Comparison of ENCODE assay signal across 33 cellular contexts in the genomic region with DNA sequence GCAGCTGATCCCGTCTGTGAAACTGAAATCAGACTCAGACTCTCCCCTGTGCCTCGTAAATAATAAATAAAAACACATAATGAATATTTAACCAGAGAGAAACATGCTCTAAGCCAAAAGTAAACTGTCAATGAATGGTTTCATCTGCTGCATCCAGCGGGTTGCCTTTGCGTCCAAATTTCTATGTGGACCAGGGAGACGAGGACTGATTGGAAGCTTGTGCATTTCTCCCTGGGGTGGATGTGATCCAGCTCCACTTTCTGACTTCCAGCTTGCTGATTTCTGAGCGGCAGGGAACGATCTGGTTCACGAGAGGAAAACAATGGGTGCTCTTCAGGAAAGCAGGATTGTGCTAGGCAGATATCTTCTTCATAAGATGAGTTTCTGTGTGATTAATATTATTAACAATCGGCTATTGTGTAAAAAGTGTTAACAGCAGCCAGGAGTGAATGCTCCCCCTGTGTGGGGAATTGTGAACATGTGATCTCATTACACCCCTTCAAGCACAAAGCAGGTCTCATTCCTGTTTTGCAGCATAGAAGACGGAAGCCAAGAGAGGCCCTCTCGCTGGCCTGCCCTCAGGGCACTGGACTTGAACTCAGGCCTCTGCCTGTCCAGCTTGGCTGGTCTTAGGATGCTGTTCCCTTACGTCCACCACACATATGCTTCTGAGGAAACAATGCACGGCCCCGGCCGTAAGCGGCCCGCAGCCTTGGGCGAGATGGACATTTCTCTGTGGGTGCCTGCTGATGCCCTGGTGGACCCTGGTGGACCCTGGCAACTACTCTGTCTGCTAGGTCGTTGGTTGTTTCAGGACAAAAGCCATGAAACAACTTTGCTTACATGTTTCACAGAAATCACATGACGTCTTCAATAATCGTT.
DNase-seq lines count a peak whose midpoint lies in the region; ATAC-seq, FAIRE-seq and TF ChIP-seq lines count a peak whose summit lies in the region.
"Had no signal": no experiment of that assay in that cellular context is flagged by ENCODE, and none has a peak within 500 bp of the region (broad histone marks: within the 10 kb centered on the region; RNA-seq: fewer than 3 reads in every experiment).

No MANE protein-coding gene starts in this region.

- no peaks in the 10 kb centered on the region for H3K9me2 ChIP-seq in GM23338 (ENCODE audit: insufficient read depth)

- ATAC-seq in GM23338 (no peak), GM18517 (IDR thresholded peaks at IDR 0.05; ENCODE audit: unreplicated experiment) (no peak)
- ATAC-seq: CD8-positive, alpha-beta T cell; GM12878; HCT116; left lung; stimulated activated naive CD8-positive, alpha-beta T cell treated with anti-CD3 and anti-CD28 coated beads, Interleukin-15, Interleukin-2, amounts not matched to agents 100 U/mL and 50 U/mL, for 24 hours had no signal

- H3K4me1 Mint-ChIP-seq in GM23338 = no peaks in the 10 kb centered on the region
- H3K4me1 Mint-ChIP-seq: activated B cell treated with CpG ODN at 0.5 μM for 24 hours; activated CD4-positive, alpha-beta T cell treated with anti-CD3 and anti-CD28 coated beads, Interleukin-2, amount 10 ng/mL, durations not matched to agents 7 days and 5 days; activated naive CD8-positive, alpha-beta T cell treated with anti-CD3 and anti-CD28 coated beads for 36 hours had no signal

- H3K23ac ChIP-seq in mesenchymal stem cell (ENCODE audit: low read length in 2 of 2) = no peak overlapping the region

- peak overlapping the region; percentile 21; the same call in 1 of the 2 replicates for H3K27ac Mint-ChIP-seq in GM23338
- H3K27ac Mint-ChIP-seq: activated B cell treated with CpG ODN at 0.5 μM for 24 hours; activated CD4-positive, alpha-beta T cell treated with anti-CD3 and anti-CD28 coated beads, Interleukin-2, amount 10 ng/mL, durations not matched to agents 7 days and 5 days; activated naive CD8-positive, alpha-beta T cell treated with anti-CD3 and anti-CD28 coated beads for 36 hours; activated T-cell treated with anti-CD3 and anti-CD28 coated beads, Interleukin-2, amount 50 U/mL, for 24 hours; CD8-positive, alpha-beta T cell had no signal

- H3K4me1 ChIP-seq in GM23338 (ENCODE audit: insufficient read depth) (no peaks in the 10 kb centered on the region), sigmoid colon (no peaks in the 10 kb centered on the region), small intestine (ENCODE audit: control insufficient read depth in 2 of 2, insufficient read depth in 1 of 2, low read depth in 1 of 2, low read length in 1 of 2) (no peaks in the 10 kb centered on the region), mesenchymal stem cell (ENCODE audit: control insufficient read depth, insufficient read depth, low read depth, low read length) (no peaks in the 10 kb centered on the region)
- H3K4me1 ChIP-seq: BE2C, left lung had no signal

- no peak for DNase-seq in GM23338 (ENCODE audit: low spot score)
- peak; percentile 56 for DNase-seq in coronary artery (ENCODE audit: low spot score)
- peak; percentile 77 for DNase-seq in mesenteric fat pad (ENCODE audit: low spot score)
- peak; percentile 24 for DNase-seq in sigmoid colon
- DNase-seq in small intestine = no peak
- no peak for DNase-seq in putamen (ENCODE audit: low spot score)
- DNase-seq in mesenchymal stem cell = no peak
- DNase-seq: activated B cell treated with CpG ODN at 0.5 μM for 24 hours; activated CD4-positive, alpha-beta T cell treated with anti-CD3 and anti-CD28 coated beads, Interleukin-2, amount 10 ng/mL, durations not matched to agents 7 days and 5 days; activated effector memory CD4-positive, alpha-beta T cell treated with anti-CD3 and anti-CD28 coated beads, Interleukin-2, amount 50 U/mL, for 16 hours; activated naive CD8-positive, alpha-beta T cell treated with anti-CD3 and anti-CD28 coated beads for 36 hours; activated T-cell treated with anti-CD3 and anti-CD28 coated beads, Interleukin-2, amount 50 U/mL, for 24 hours; BE2C; CD8-positive, alpha-beta T cell; DMS 273 treated with DMSO at 0.1 percent for 48 hours; effector CD4-positive, alpha-beta T cell; EL; IMR-90; left lung; NCI-H146; NCI-H446 treated with DMSO at 0.1 percent for 48 hours; nucleus accumbens; stimulated activated CD4-positive, alpha-beta T cell treated with anti-CD3 and anti-CD28 coated beads, Interleukin-2, amount 100 ng/mL, for 24 hours; stimulated activated naive CD8-positive, alpha-beta T cell treated with anti-CD3 and anti-CD28 coated beads, Interleukin-15, Interleukin-2, amounts not matched to agents 100 U/mL and 50 U/mL, for 24 hours had no signal

- no peak for TF ChIP-seq EP300 in sigmoid colon (IDR thresholded peaks at IDR 0.05)

- intact Hi-C loops in sigmoid colon (cut with DNase I) = no loop called here

- H3K27me3 ChIP-seq in GM23338 (ENCODE audit: insufficient read depth) = no peaks in the 10 kb centered on the region
- H3K27me3 ChIP-seq in sigmoid colon = peaks cover 0 to 12% (median 7%) of the 10 kb centered on the region in 3 donors
- no peaks in the 10 kb centered on the region for H3K27me3 ChIP-seq in small intestine (ENCODE audit: control insufficient read depth in 2 of 2, insufficient read depth in 2 of 2, low read length in 2 of 2)
- H3K27me3 ChIP-seq in mesenchymal stem cell (ENCODE audit: control insufficient read depth in 1 of 2, insufficient read depth in 1 of 2, low read length in 2 of 2) = no peaks in the 10 kb centered on the region
- H3K27me3 ChIP-seq: BE2C, cardiac muscle cell, vagina had no signal

- H3K4me2 ChIP-seq in GM23338 = no peak overlapping the region
- H3K4me2 ChIP-seq in mesenchymal stem cell (ENCODE audit: low read length, poor library complexity, severe bottlenecking) = no peak overlapping the region

- H3K14ac ChIP-seq in mesenchymal stem cell (ENCODE audit: low read length in 2 of 2) = no peak overlapping the region

- H3K4me3 ChIP-seq in GM23338 (no peak overlapping the region), coronary artery (no peak overlapping the region), sigmoid colon (no peak overlapping the region), small intestine (ENCODE audit: low read depth in 1 of 2, low read length in 2 of 2) (no peak overlapping the region), mesenchymal stem cell (ENCODE audit: insufficient read depth in 1 of 2, low read depth in 1 of 2, low read length in 2 of 2) (no peak overlapping the region)
- H3K4me3 ChIP-seq: cardiac muscle cell, GM12878, left lung, SK-N-MC, thoracic aorta, vagina had no signal

- H3K79me1 ChIP-seq in mesenchymal stem cell (replicated peaks; ENCODE audit: low read length, poor library complexity, severe bottlenecking) = no peaks in the 10 kb centered on the region

- H3K9ac ChIP-seq in mesenchymal stem cell (ENCODE audit: low read length) = no peak overlapping the region

- no peak overlapping the region for H2BK120ac ChIP-seq in mesenchymal stem cell (ENCODE audit: low read depth, low read length)

- H3K9me3 ChIP-seq in sigmoid colon (no peaks in the 10 kb centered on the region), small intestine (ENCODE audit: control insufficient read depth, low read depth) (no peaks in the 10 kb centered on the region), mesenchymal stem cell (ENCODE audit: control insufficient read depth, low read length) (no peaks in the 10 kb centered on the region)
- H3K9me3 ChIP-seq: BE2C, thoracic aorta, vagina had no signal

- no peak overlapping the region for H3K4ac ChIP-seq in mesenchymal stem cell (ENCODE audit: low read depth in 1 of 2, low read length in 2 of 2)

- peaks cover 19% of the 10 kb centered on the region for H3K36me3 Mint-ChIP-seq in GM23338 (ENCODE audit: low read depth)
- H3K36me3 Mint-ChIP-seq: activated naive CD8-positive, alpha-beta T cell treated with anti-CD3 and anti-CD28 coated beads for 36 hours; CD8-positive, alpha-beta T cell had no signal

- H3K4me3 Mint-ChIP-seq in GM23338 = no peak overlapping the region
- H3K4me3 Mint-ChIP-seq: activated B cell treated with CpG ODN at 0.5 μM for 24 hours; activated CD4-positive, alpha-beta T cell treated with anti-CD3 and anti-CD28 coated beads, Interleukin-2, amount 10 ng/mL, durations not matched to agents 7 days and 5 days; activated naive CD8-positive, alpha-beta T cell treated with anti-CD3 and anti-CD28 coated beads for 36 hours; activated T-cell treated with anti-CD3 and anti-CD28 coated beads, Interleukin-2, amount 50 U/mL, for 24 hours; CD8-positive, alpha-beta T cell had no signal

- H3K36me3 ChIP-seq in GM23338 (ENCODE audit: insufficient read depth) = no peaks in the 10 kb centered on the region
- H3K36me3 ChIP-seq in sigmoid colon = no peaks in the 10 kb centered on the region
- H3K36me3 ChIP-seq in small intestine (ENCODE audit: control insufficient read depth in 2 of 2, insufficient read depth in 2 of 2, low read length in 2 of 2) = no peaks in the 10 kb centered on the region
- peaks cover 0 to 2% of the 10 kb centered on the region in 2 experiments for H3K36me3 ChIP-seq in mesenchymal stem cell (ENCODE audit: control insufficient read depth in 1 of 2, insufficient read depth in 2 of 2, low read depth in 1 of 2, low read length in 2 of 2)
- H3K36me3 ChIP-seq: BE2C, cardiac muscle cell, left lung, thoracic aorta, vagina had no signal

- no peaks in the 10 kb centered on the region for H4K20me1 ChIP-seq in GM23338 (replicated peaks; ENCODE audit: insufficient read depth)

- H3K9me3 Mint-ChIP-seq in GM23338 = peaks cover 96% of the 10 kb centered on the region
- H3K9me3 Mint-ChIP-seq: activated CD4-positive, alpha-beta T cell treated with anti-CD3 and anti-CD28 coated beads, Interleukin-2, amount 10 ng/mL, durations not matched to agents 7 days and 5 days; activated T-cell treated with anti-CD3 and anti-CD28 coated beads, Interleukin-2, amount 50 U/mL, for 24 hours; CD8-positive, alpha-beta T cell had no signal

- 57 to 65% methylated on average over 21 of the region's 21 CpGs for WGBS in sigmoid colon, 2 donors
- 14 to 52% (median 33%) methylated on average over 21 of the region's 21 CpGs for WGBS in small intestine, 3 donors
- WGBS in mesenchymal stem cell = 78% methylated on average over 21 of the region's 21 CpGs

- H2BK5ac ChIP-seq in mesenchymal stem cell (ENCODE audit: low read depth, low read length, poor library complexity, severe bottlenecking) = no peak overlapping the region

- FAIRE-seq in small intestine (lab: Jason Lieb, UNC) = no peak
- FAIRE-seq: colon, GM12878 had no signal

- no peak overlapping the region for H2AK5ac ChIP-seq in mesenchymal stem cell (ENCODE audit: low read length, severe bottlenecking)

- TF ChIP-seq POLR2A in sigmoid colon (IDR thresholded peaks at IDR 0.05) = no peak

- H4K91ac ChIP-seq in mesenchymal stem cell (ENCODE audit: low read length) = no peak overlapping the region

- peaks cover 1% of the 10 kb centered on the region for H3K27me3 Mint-ChIP-seq in GM23338 (ENCODE audit: insufficient read depth, low read depth, poor library complexity)
- H3K27me3 Mint-ChIP-seq: activated CD4-positive, alpha-beta T cell treated with anti-CD3 and anti-CD28 coated beads, Interleukin-2, amount 10 ng/mL, durations not matched to agents 7 days and 5 days; activated naive CD8-positive, alpha-beta T cell treated with anti-CD3 and anti-CD28 coated beads for 36 hours had no signal

- H3F3A ChIP-seq in GM23338 (replicated peaks; ENCODE audit: low read depth) = no peaks in the 10 kb centered on the region

- no peak overlapping the region for H4K8ac ChIP-seq in mesenchymal stem cell (ENCODE audit: low read length)

- H3K27ac ChIP-seq in GM23338 (ENCODE audit: low read depth) (no peak overlapping the region), coronary artery (no peak overlapping the region), sigmoid colon (no peak overlapping the region), small intestine (ENCODE audit: low read depth in 1 of 2, low read length in 1 of 2) (no peak overlapping the region), mesenchymal stem cell (ENCODE audit: low read length, poor library complexity, severe bottlenecking) (no peak overlapping the region)
- H3K27ac ChIP-seq: cardiac muscle cell, epithelial cell of prostate, left lung, SK-N-MC, thoracic aorta, vagina had no signal

- H2BK15ac ChIP-seq in mesenchymal stem cell (ENCODE audit: low read depth, poor library complexity, severe bottlenecking) = no peak overlapping the region

- no peaks in the 10 kb centered on the region for H3K79me2 ChIP-seq in GM23338 (replicated peaks; ENCODE audit: insufficient read depth)

- no peak overlapping the region for H3K18ac ChIP-seq in mesenchymal stem cell (ENCODE audit: low read depth in 1 of 2, low read length in 2 of 2)

- H2AFZ ChIP-seq in GM23338 (no peak overlapping the region), mesenchymal stem cell (ENCODE audit: low read depth, low read length) (no peak overlapping the region)

- no peak overlapping the region for H2BK12ac ChIP-seq in mesenchymal stem cell (ENCODE audit: low read length in 2 of 2)

- TF ChIP-seq CTCF in GM23338 (conservative IDR thresholded peaks at IDR 0.05; ENCODE audit: low read depth in 2 of 2) = no peak
- no peak for TF ChIP-seq CTCF in coronary artery (IDR thresholded peaks at IDR 0.05)
- no peak for TF ChIP-seq CTCF in sigmoid colon (IDR thresholded peaks at IDR 0.05)

Comparison
In these comparisons a context has a peak if more than half of its experiments do, and no peak if none do; other contexts are left out.
1. DNase-seq: peak in coronary artery (single experiment), mesenteric fat pad (single experiment) and sigmoid colon (single experiment); none in GM23338 (single experiment), small intestine (single experiment), putamen (single experiment) and mesenchymal stem cell (single experiment).